In genomic region chr1:10430216-10431064, GRCh38 we compare ENCODE assay signal across 8 cellular contexts. TPM values are rescaled to one million over a fixed set of nuclear protein-coding genes. Genes with fewer than 3 reads are reported as not detected.
DNase-seq lines count a peak whose midpoint lies in the region; ATAC-seq and TF ChIP-seq lines count a peak whose summit lies in the region.

CENPS (plus strand) TSS chr1:10430433; CDS start chr1:10430518, 85 bp downstream.

- ATAC-seq in CD4-positive, alpha-beta T cell (ENCODE audit: poor library complexity): peak; percentile 79
- ATAC-seq in GM19372 (IDR thresholded peaks at IDR 0.05; ENCODE audit: low read depth, unreplicated experiment): peak; percentile 80
- ATAC-seq in HG03521 (IDR thresholded peaks at IDR 0.05; ENCODE audit: unreplicated experiment): peak; percentile 74
- ATAC-seq in lower lobe of right lung: peak; percentile 97

- CTCF ChIA-PET in CD4-positive, alpha-beta T cell (lab: Charles Lee): interaction anchor here (0.6 to 3.0 kb wide), 18 partner anchors 12 to 1005 kb away, joined by 3 to 35 read pairs (median 4); partner anchors contain the start of genes DFFA, KIF1B, PEX14 and PGD
- CTCF ChIA-PET in activated CD4-positive, alpha-beta memory T cell treated with anti-CD3 and anti-CD28 coated beads, Interleukin-2, amount 10 ng/mL, durations not matched to agents 7 days and 5 days (lab: Charles Lee): interaction anchor here (0.6 to 5.4 kb wide), 27 partner anchors 9 to 777 kb away, joined by 3 to 106 read pairs (median 4); partner anchors contain the start of genes KIF1B, LZIC, NMNAT1 and PEX14

- H3K9ac ChIP-seq in duodenal mucosa (ENCODE audit: low read depth in 1 of 2, low read length in 2 of 2): peak within 1 kb of the TSS; percentile 67 to 91

- H3K4me1 Mint-ChIP-seq in CD4-positive, alpha-beta T cell (ENCODE audit: low read depth): peaks cover 23% of the 10 kb centered on the region
- H3K4me1 Mint-ChIP-seq in activated CD4-positive, alpha-beta memory T cell treated with anti-CD3 and anti-CD28 coated beads, Interleukin-2, amount 10 ng/mL, durations not matched to agents 7 days and 5 days: peaks cover 39% of the 10 kb centered on the region

- no peaks in the 10 kb centered on the region for H3K9me3 Mint-ChIP-seq in CD4-positive, alpha-beta T cell
- no peaks in the 10 kb centered on the region for H3K9me3 Mint-ChIP-seq in activated CD4-positive, alpha-beta memory T cell treated with anti-CD3 and anti-CD28 coated beads, Interleukin-2, amount 10 ng/mL, durations not matched to agents 7 days and 5 days

- peak; percentile 98 for TF ChIP-seq CTCF in CD4-positive, alpha-beta T cell (IDR thresholded peaks at IDR 0.05)
- TF ChIP-seq CTCF in lower lobe of right lung (IDR thresholded peaks at IDR 0.05): peak; percentile 96

- peak; percentile 72 to 92 (median 87) for DNase-seq in CD4-positive, alpha-beta T cell
- DNase-seq in NCI-H82 treated with DMSO at 0.1 percent for 48 hours (lab: John Stamatoyannopoulos, UW; ENCODE audit: unreplicated experiment) (peak; percentile 78), lower lobe of right lung (peak; percentile 93)
- peak; percentile 85 for DNase-seq in activated CD4-positive, alpha-beta memory T cell treated with anti-CD3 and anti-CD28 coated beads, Interleukin-2, amount 10 ng/mL, durations not matched to agents 7 days and 5 days
- peak; percentile 55 to 95 (median 83) for DNase-seq in stimulated activated CD4-positive, alpha-beta T cell treated with anti-CD3 and anti-CD28 coated beads, TNF-alpha, amount 100 ng/mL, for 1 hour (ENCODE audit: low read depth in 3 of 3, low spot score in 1 of 3)

- H3K27me3 Mint-ChIP-seq in CD4-positive, alpha-beta T cell: no peaks in the 10 kb centered on the region
- no peaks in the 10 kb centered on the region for H3K27me3 Mint-ChIP-seq in activated CD4-positive, alpha-beta memory T cell treated with anti-CD3 and anti-CD28 coated beads, Interleukin-2, amount 10 ng/mL, durations not matched to agents 7 days and 5 days

- no peaks in the 10 kb centered on the region for H3K36me3 ChIP-seq in duodenal mucosa (ENCODE audit: control insufficient read depth in 1 of 2, insufficient read depth in 2 of 2, low read length in 2 of 2)
- H3K36me3 ChIP-seq in lower lobe of right lung: no peaks in the 10 kb centered on the region

- peaks cover 6% of the 10 kb centered on the region for H3K36me3 Mint-ChIP-seq in CD4-positive, alpha-beta T cell (ENCODE audit: low read depth)
- H3K36me3 Mint-ChIP-seq in activated CD4-positive, alpha-beta memory T cell treated with anti-CD3 and anti-CD28 coated beads, Interleukin-2, amount 10 ng/mL, durations not matched to agents 7 days and 5 days (ENCODE audit: low read depth): no peaks in the 10 kb centered on the region

- intact Hi-C loops in CD4-positive, alpha-beta T cell (cut with DNase I, micrococcal nuclease): loop anchor here (1.0 to 5.0 kb wide), 6 partner anchors 31 to 803 kb away; partner anchors contain the start of genes DFFA (in 1 of the 2), PGD (in 1 of the 2) and UBE4B (in 1 of the 2)
- intact Hi-C loops in lower lobe of right lung (cut with DNase I): no loop called here

- peaks cover 32 to 49% of the 10 kb centered on the region in 2 donors for H3K4me1 ChIP-seq in duodenal mucosa (ENCODE audit: control insufficient read depth in 1 of 2, insufficient read depth in 2 of 2, low read length in 2 of 2)
- H3K4me1 ChIP-seq in lower lobe of right lung: peaks cover 17% of the 10 kb centered on the region

- peak within 1 kb of the TSS; percentile 91 to 92 for H3K4me3 ChIP-seq in duodenal mucosa (ENCODE audit: low read depth in 1 of 2, low read length in 2 of 2)
- peak within 1 kb of the TSS; percentile 87 for H3K4me3 ChIP-seq in lower lobe of right lung

- H3K27ac ChIP-seq in CD4-positive, alpha-beta T cell (ENCODE audit: low read depth, low read length): peak within 1 kb of the TSS; percentile 65
- H3K27ac ChIP-seq in duodenal mucosa (ENCODE audit: low read depth, low read length) (no peak within 1 kb of the TSS), lower lobe of right lung (peak within 1 kb of the TSS; percentile 70)

- POLR2A ChIA-PET in CD4-positive, alpha-beta T cell (lab: Charles Lee): interaction anchor here (0.6 to 2.2 kb wide), 9 partner anchors 21 to 582 kb away, joined by 3 to 20 read pairs (median 4); partner anchors contain the start of genes DFFA, KIF1B, PEX14 and PGD
- POLR2A ChIA-PET in activated CD4-positive, alpha-beta memory T cell treated with anti-CD3 and anti-CD28 coated beads, Interleukin-2, amount 10 ng/mL, durations not matched to agents 7 days and 5 days (lab: Charles Lee): interaction anchor here (0.6 to 3.3 kb wide), 23 partner anchors 9 to 715 kb away, joined by 3 to 30 read pairs (median 4); partner anchors contain the start of genes CORT, KIF1B, LZIC and NMNAT1

- no peaks in the 10 kb centered on the region for H3K27me3 ChIP-seq in CD4-positive, alpha-beta T cell (ENCODE audit: control insufficient read depth, insufficient read depth, low read length)
- H3K27me3 ChIP-seq in duodenal mucosa (ENCODE audit: control insufficient read depth in 1 of 2, insufficient read depth in 2 of 2, low read length in 2 of 2) (no peaks in the 10 kb centered on the region), lower lobe of right lung (ENCODE audit: low read depth) (no peaks in the 10 kb centered on the region)

- H3K9me3 ChIP-seq in CD4-positive, alpha-beta T cell (ENCODE audit: control insufficient read depth, low read length): no peaks in the 10 kb centered on the region
- H3K9me3 ChIP-seq in duodenal mucosa (ENCODE audit: control insufficient read depth in 1 of 2, low read length in 2 of 2) (no peaks in the 10 kb centered on the region), lower lobe of right lung (no peaks in the 10 kb centered on the region)

- peak within 1 kb of the TSS; percentile 92 for H3K27ac Mint-ChIP-seq in CD4-positive, alpha-beta T cell
- peak within 1 kb of the TSS; percentile 79 for H3K27ac Mint-ChIP-seq in activated CD4-positive, alpha-beta memory T cell treated with anti-CD3 and anti-CD28 coated beads, Interleukin-2, amount 10 ng/mL, durations not matched to agents 7 days and 5 days

- peak within 1 kb of the TSS; percentile 94 for H3K4me3 Mint-ChIP-seq in CD4-positive, alpha-beta T cell
- peak within 1 kb of the TSS; percentile 86 for H3K4me3 Mint-ChIP-seq in activated CD4-positive, alpha-beta memory T cell treated with anti-CD3 and anti-CD28 coated beads, Interleukin-2, amount 10 ng/mL, durations not matched to agents 7 days and 5 days

RNA-seq across cellular contexts. Expression of gene CENPS, which starts in this region (rescaled TPM):
- 1 to 10 TPM; 3.7 to 4.0 TPM for total RNA-seq in CD4-positive, alpha-beta T cell
- total RNA-seq in activated CD4-positive, alpha-beta memory T cell treated with anti-CD3 and anti-CD28 coated beads, Interleukin-2, amount 10 ng/mL, durations not matched to agents 7 days and 5 days: 10 to 100 TPM; 13.5 to 15.2 TPM
- 13.4 TPM for total RNA-seq in lower lobe of right lung
